Comparison of ENCODE assay signal across 8 cellular contexts in genomic region chr11:75562048-75562835, GRCh38. TPM values are rescaled to one million over a fixed set of nuclear protein-coding genes. Genes with fewer than 3 reads are reported as not detected.
A peak's percentile ranks its signal among the peaks of the same experiment; 100 is the strongest.
DNase-seq lines count a peak whose midpoint lies in the region; ATAC-seq and TF ChIP-seq lines count a peak whose summit lies in the region.

TSS of gene SERPINH1 (plus strand) at chr11:75562253. CDS start at chr11:75566350, 4,097 bp downstream.

- H3K9me3 ChIP-seq in thymus (ENCODE audit: control insufficient read depth): no peaks in the 10 kb centered on the region

- whole genome bisulfite sequencing in thymus: under 1% methylated on average over 51 of the region's 51 CpGs

- H3K4me1 ChIP-seq in thymus (ENCODE audit: control insufficient read depth, insufficient read depth, low read length): peaks cover 5% of the 10 kb centered on the region

- peak within 1 kb of the TSS; percentile 96 for H3K27ac Mint-ChIP-seq in activated naive CD4-positive, alpha-beta T cell treated with anti-CD3 and anti-CD28 coated beads, Interleukin-2, amount 50 U/mL, for 24 hours

- H3K9me3 Mint-ChIP-seq in activated naive CD4-positive, alpha-beta T cell treated with anti-CD3 and anti-CD28 coated beads, Interleukin-2, amount 50 U/mL, for 24 hours: no peaks in the 10 kb centered on the region

- H3K36me3 ChIP-seq in thymus (ENCODE audit: control insufficient read depth, insufficient read depth): no peaks in the 10 kb centered on the region

- H3K4me3 Mint-ChIP-seq in activated naive CD4-positive, alpha-beta T cell treated with anti-CD3 and anti-CD28 coated beads, Interleukin-2, amount 50 U/mL, for 24 hours: peak within 1 kb of the TSS; percentile 99

- DNase-seq in DMS53 (lab: John Stamatoyannopoulos, UW) (peak; percentile 98), LHCN-M2 (ENCODE audit: low read depth) (peak; percentile 83), globus pallidus (ENCODE audit: low spot score) (peak; percentile 73), nucleus accumbens (lab: John Stamatoyannopoulos, UW) (peak in 51 of 56 donors; percentile 21 to 86 (median 52))

- no peaks in the 10 kb centered on the region for H3K36me3 Mint-ChIP-seq in activated naive CD4-positive, alpha-beta T cell treated with anti-CD3 and anti-CD28 coated beads, Interleukin-2, amount 50 U/mL, for 24 hours

- peak within 1 kb of the TSS; percentile 85 for H3K4me3 ChIP-seq in thymus (ENCODE audit: low read length)

- peak within 1 kb of the TSS; percentile 90 for H3K27ac ChIP-seq in thymus (ENCODE audit: low read depth)

- ATAC-seq in GM21825 (IDR thresholded peaks at IDR 0.05; ENCODE audit: unreplicated experiment) (peak; percentile 58), SK-N-SH treated with all-trans-retinoic acid at 6 μM for 48 hours (peak; percentile 84)

- H3K4me1 Mint-ChIP-seq in activated naive CD4-positive, alpha-beta T cell treated with anti-CD3 and anti-CD28 coated beads, Interleukin-2, amount 50 U/mL, for 24 hours: peaks cover 39% of the 10 kb centered on the region

- no peaks in the 10 kb centered on the region for H3K27me3 ChIP-seq in thymus (ENCODE audit: control insufficient read depth, insufficient read depth)

- H3K27me3 Mint-ChIP-seq in activated naive CD4-positive, alpha-beta T cell treated with anti-CD3 and anti-CD28 coated beads, Interleukin-2, amount 50 U/mL, for 24 hours: no peaks in the 10 kb centered on the region

TF ChIP-seq in SK-N-SH treated with all-trans-retinoic acid at 6 μM for 48 hours, 23 proteins besides CTCF, POLR2A, EP300 and RAD21:
- TF ChIP-seq CSDC2 (CRISPR knock-in tag; IDR thresholded peaks at IDR 0.05) (no peak), ARNTL (CRISPR knock-in tag; IDR thresholded peaks at IDR 0.05; ENCODE audit: borderline replicate concordance, low read depth) (no peak), ZC3H10 (CRISPR knock-in tag; IDR thresholded peaks at IDR 0.05) (no peak), TSHZ2 (CRISPR knock-in tag; IDR thresholded peaks at IDR 0.05) (no peak), ZNF565 (CRISPR knock-in tag; conservative IDR thresholded peaks at IDR 0.05; ENCODE audit: low read depth) (no peak), ZFP3 (CRISPR knock-in tag; IDR thresholded peaks at IDR 0.05) (no peak), ISL1 (CRISPR knock-in tag; IDR thresholded peaks at IDR 0.05) (no peak), ZFP30 (CRISPR knock-in tag; IDR thresholded peaks at IDR 0.05) (no peak), OSR1 (CRISPR knock-in tag; IDR thresholded peaks at IDR 0.05) (no peak), POU6F1 (CRISPR knock-in tag; IDR thresholded peaks at IDR 0.05; ENCODE audit: borderline replicate concordance, low read depth) (no peak), ESRRG (CRISPR knock-in tag; IDR thresholded peaks at IDR 0.05) (no peak), TCF4 (CRISPR knock-in tag; IDR thresholded peaks at IDR 0.05; ENCODE audit: borderline replicate concordance) (no peak)

RNA-seq across cellular contexts. Expression of gene SERPINH1, which starts in this region (rescaled TPM):
- 419 and 495 TPM in 2 replicates for total RNA-seq in LHCN-M2 (2014; rRNA removed)
- polyA plus RNA-seq in LHCN-M2 (2012): 383 TPM
- 41.0 TPM for polyA plus RNA-seq in thymus

Comparison
In these comparisons a context has a peak if more than half of its experiments do, and no peak if none do; other contexts are left out.
1. Peak in every context shown above with its lines: DNase-seq, ATAC-seq, H3K4me3 ChIP-seq and H3K27ac ChIP-seq.